8 cellular contexts compared by ENCODE assay signal in the genomic region with DNA sequence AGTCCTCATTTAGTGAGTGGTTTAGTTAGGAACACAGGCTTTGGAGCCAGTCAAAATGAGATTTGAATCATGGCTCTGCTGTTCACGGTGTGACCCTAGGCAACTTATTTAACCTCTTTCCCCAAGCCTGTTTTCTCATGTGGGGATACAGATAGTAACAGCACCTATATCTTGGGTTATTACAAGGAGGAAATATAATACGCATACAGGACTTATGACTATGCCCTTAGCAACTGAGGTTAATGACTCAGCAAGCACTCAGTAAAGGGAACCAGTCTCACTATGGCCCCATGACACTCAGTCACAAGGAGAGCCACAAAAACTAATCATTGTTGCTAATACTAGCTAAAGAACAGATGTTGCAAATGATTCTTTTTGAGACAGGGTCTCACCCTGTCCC. TPM values are rescaled to one million over a fixed set of nuclear protein-coding genes. Genes with fewer than 3 reads are reported as not detected.
DNase-seq lines count a peak whose midpoint lies in the region; ATAC-seq and TF ChIP-seq lines count a peak whose summit lies in the region.

No MANE protein-coding gene starts in this region.

- POLR2A ChIA-PET in SK-N-SH (lab: Yijun Ruan, JAX): no interaction called here

- no peaks in the 10 kb centered on the region for H4K20me1 ChIP-seq in SK-N-SH (ENCODE audit: insufficient read depth)

- TF ChIP-seq CTCF in SK-N-SH (IDR thresholded peaks at IDR 0.05) (no peak), mucosa of descending colon (IDR thresholded peaks at IDR 0.05) (no peak)

- 64% methylated on average over 2 of the region's 2 CpGs for WGBS in SK-N-SH (ENCODE audit: low lambda C conversion rate)

- H3K4me2 ChIP-seq in SK-N-SH: peak overlapping the region; percentile 24; the same call in 1 of the 2 replicates

- ATAC-seq in HG02938 (IDR thresholded peaks at IDR 0.05; ENCODE audit: unreplicated experiment) (peak; percentile 80), mucosa of descending colon (peak; percentile 84)

- H3K27me3 ChIP-seq in SK-N-SH (ENCODE audit: insufficient read depth): no peaks in the 10 kb centered on the region

- no peaks in the 10 kb centered on the region for H3K79me2 ChIP-seq in SK-N-SH (ENCODE audit: insufficient read depth)

- DNase-seq in SIG-M5 treated with dmso at 0.1 percent for 504 hours (lab: John Stamatoyannopoulos, UW; ENCODE audit: unreplicated experiment) (peak; percentile 53), SIG-M5 (lab: John Stamatoyannopoulos, UW) (no peak), SK-N-SH (no peak), mucosa of descending colon (peak in 1 of 3 donors; percentile 19), DMS 273 treated with DMSO at 0.1 percent for 48 hours (lab: John Stamatoyannopoulos, UW) (no peak), retina (no peak)
- DNase-seq in activated CD4-positive, alpha-beta T cell treated with anti-CD3 and anti-CD28 coated beads for 1 hour: no peak

- H3K9me3 ChIP-seq in SK-N-SH (no peaks in the 10 kb centered on the region), mucosa of descending colon (no peaks in the 10 kb centered on the region)

- H3F3A ChIP-seq in SK-N-SH (replicated peaks; ENCODE audit: insufficient read depth): peaks cover 21% of the 10 kb centered on the region

- H3K4me3 ChIP-seq in SK-N-SH (ENCODE audit: low read depth in 2 of 2, low read length in 1 of 2) (no peak overlapping the region), mucosa of descending colon (no peak overlapping the region)

- H3K36me3 ChIP-seq in SK-N-SH (replicated peaks in 1 of 2; ENCODE audit: control insufficient read depth in 1 of 2, insufficient read depth in 2 of 2, low read length in 1 of 2) (peaks cover 0 to 2% of the 10 kb centered on the region in 2 experiments), mucosa of descending colon (ENCODE audit: low read depth) (no peaks in the 10 kb centered on the region)

- TF ChIP-seq EP300 in SK-N-SH (IDR thresholded peaks at IDR 0.05; ENCODE audit: borderline replicate concordance in 1 of 2, low read depth in 1 of 2, low read length in 1 of 2): no peak

- peak overlapping the region in 1 of 2 experiments; percentile 31; a peak in 2 of 4 replicates for H3K27ac ChIP-seq in SK-N-SH (ENCODE audit: low read depth in 2 of 2, low read length in 1 of 2)

- no peak for TF ChIP-seq RAD21 in SK-N-SH (IDR thresholded peaks at IDR 0.05; ENCODE audit: low read length)

- H3K9ac ChIP-seq in SK-N-SH: no peak overlapping the region

- intact Hi-C loops in mucosa of descending colon (cut with DNase I, micrococcal nuclease): no loop called here

- no peaks in the 10 kb centered on the region for H3K9me2 ChIP-seq in SK-N-SH

- peaks cover 19 to 24% of the 10 kb centered on the region in 2 experiments for H3K4me1 ChIP-seq in SK-N-SH (ENCODE audit: control insufficient read depth in 1 of 2, insufficient read depth in 2 of 2, low read depth in 1 of 2, low read length in 1 of 2)
- no peaks in the 10 kb centered on the region for H3K4me1 ChIP-seq in mucosa of descending colon (ENCODE audit: low read depth)

- CTCF ChIA-PET in SK-N-SH (lab: Yijun Ruan, JAX): interaction anchor here (0.9 kb wide), 1 partner anchor 12 kb away, joined by 4 read pairs; no protein-coding TSS in a partner anchor

- no peak overlapping the region for H2AFZ ChIP-seq in SK-N-SH (ENCODE audit: low read depth)

TF ChIP-seq in SK-N-SH, 30 proteins besides CTCF, POLR2A, EP300 and RAD21:
- peak; percentile 18; the same call in 1 of the 2 replicates for TF ChIP-seq FOSL2 (IDR thresholded peaks at IDR 0.05; ENCODE audit: borderline replicate concordance, low read depth)
- TF ChIP-seq, protein P1, sequence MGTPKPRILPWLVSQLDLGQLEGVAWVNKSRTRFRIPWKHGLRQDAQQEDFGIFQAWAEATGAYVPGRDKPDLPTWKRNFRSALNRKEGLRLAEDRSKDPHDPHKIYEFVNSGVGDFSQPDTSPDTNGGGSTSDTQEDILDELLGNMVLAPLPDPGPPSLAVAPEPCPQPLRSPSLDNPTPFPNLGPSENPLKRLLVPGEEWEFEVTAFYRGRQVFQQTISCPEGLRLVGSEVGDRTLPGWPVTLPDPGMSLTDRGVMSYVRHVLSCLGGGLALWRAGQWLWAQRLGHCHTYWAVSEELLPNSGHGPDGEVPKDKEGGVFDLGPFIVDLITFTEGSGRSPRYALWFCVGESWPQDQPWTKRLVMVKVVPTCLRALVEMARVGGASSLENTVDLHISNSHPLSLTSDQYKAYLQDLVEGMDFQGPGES (IDR thresholded peaks at IDR 0.05; ENCODE audit: low read depth, low read length): no peak
- TF ChIP-seq TCF12 (IDR thresholded peaks at IDR 0.05): peak; percentile 40; the same call in 1 of the 2 replicates

RNA-seq across cellular contexts. Expression of gene SUMF1, which starts 45.9 kb away (rescaled TPM):
- polyA plus RNA-seq in SK-N-SH (2012; rRNA removed): 56.9 and 74.9 TPM in 2 replicates
- polyA plus RNA-seq in SK-N-SH (2012; cell fraction: cytosol; rRNA removed): 64.7 and 74.9 TPM in 2 replicates
- polyA plus RNA-seq in SK-N-SH (2012; cell fraction: nucleus; rRNA removed): 37.0 and 45.0 TPM in 2 replicates
- 10 to 100 TPM; 29.3 to 38.3 (median 32.1) TPM for total RNA-seq in mucosa of descending colon
